8 cellular contexts compared by ENCODE assay signal in genomic region chr3:88032245-88032644, GRCh38. TPM values are rescaled to one million over a fixed set of nuclear protein-coding genes. Genes with fewer than 3 reads are reported as not detected.
DNase-seq lines count a peak whose midpoint lies in the region; ATAC-seq, FAIRE-seq and TF ChIP-seq lines count a peak whose summit lies in the region.

No MANE protein-coding gene starts in this region.

- DNase-seq in CD14-positive monocyte (ENCODE audit: low spot score) (no peak), H54 (ENCODE audit: insufficient read length, low spot score) (no peak), mesenchymal stem cell (no peak), DMS79 treated with DMSO at 0.1 percent for 48 hours (lab: John Stamatoyannopoulos, UW) (no peak), HuH-7 (ENCODE audit: low spot score) (no peak), HAP-1 (ENCODE audit: low spot score in 2 of 2) (no peak), DMS53 treated with DMSO at 0.1 percent for 48 hours (lab: John Stamatoyannopoulos, UW; ENCODE audit: unreplicated experiment) (no peak)
- no peak for DNase-seq in activated naive CD8-positive, alpha-beta T cell treated with anti-CD3 and anti-CD28 coated beads, Interleukin-2, amount 10 ng/mL, durations not matched to agents 7 days and 5 days

- H3K36me3 Mint-ChIP-seq in CD14-positive monocyte = no peaks in the 10 kb centered on the region
- peaks cover 1% of the 10 kb centered on the region for H3K36me3 Mint-ChIP-seq in activated naive CD8-positive, alpha-beta T cell treated with anti-CD3 and anti-CD28 coated beads, Interleukin-2, amount 10 ng/mL, durations not matched to agents 7 days and 5 days

- H2AFZ ChIP-seq in mesenchymal stem cell (ENCODE audit: low read depth, low read length) = no peak overlapping the region

- H2BK12ac ChIP-seq in mesenchymal stem cell (ENCODE audit: low read length in 2 of 2) = no peak overlapping the region

- no peaks in the 10 kb centered on the region for H3K36me3 ChIP-seq in mesenchymal stem cell (ENCODE audit: control insufficient read depth in 1 of 2, insufficient read depth in 2 of 2, low read depth in 1 of 2, low read length in 2 of 2)
- no peaks in the 10 kb centered on the region for H3K36me3 ChIP-seq in HAP-1 (replicated peaks)

- no peak overlapping the region for H3K4ac ChIP-seq in mesenchymal stem cell (ENCODE audit: low read depth in 1 of 2, low read length in 2 of 2)

- no peak for ATAC-seq in activated naive CD8-positive, alpha-beta T cell treated with anti-CD3 and anti-CD28 coated beads, Interleukin-2, amount 10 ng/mL, durations not matched to agents 7 days and 5 days (ENCODE audit: low read depth)

- intact Hi-C loops in CD14-positive monocyte (cut with micrococcal nuclease) = no loop called here

- H3K9me3 ChIP-seq in mesenchymal stem cell (ENCODE audit: control insufficient read depth, low read length) = no peaks in the 10 kb centered on the region
- no peaks in the 10 kb centered on the region for H3K9me3 ChIP-seq in HAP-1

- H3K4me1 ChIP-seq in mesenchymal stem cell (ENCODE audit: control insufficient read depth, insufficient read depth, low read depth, low read length) (no peaks in the 10 kb centered on the region), HAP-1 (peaks cover 3% of the 10 kb centered on the region)

- H3K9ac ChIP-seq in mesenchymal stem cell (ENCODE audit: low read length) = peak overlapping the region; percentile 85

- H3K27ac Mint-ChIP-seq in CD14-positive monocyte = peak overlapping the region in 6 of 7 donors; percentile 14 to 93 (median 80)
- peak overlapping the region; percentile 96 for H3K27ac Mint-ChIP-seq in activated naive CD8-positive, alpha-beta T cell treated with anti-CD3 and anti-CD28 coated beads, Interleukin-2, amount 10 ng/mL, durations not matched to agents 7 days and 5 days

- H3K4me2 ChIP-seq in mesenchymal stem cell (ENCODE audit: low read length, poor library complexity, severe bottlenecking) = no peak overlapping the region

- peak overlapping the region; percentile 47 for H3K27ac ChIP-seq in mesenchymal stem cell (ENCODE audit: low read length, poor library complexity, severe bottlenecking)

- no CpG with 5 or more reads among the region's 2 CpGs for WGBS in mesenchymal stem cell

- H2BK5ac ChIP-seq in mesenchymal stem cell (ENCODE audit: low read depth, low read length, poor library complexity, severe bottlenecking) = no peak overlapping the region

- H2AK5ac ChIP-seq in mesenchymal stem cell (ENCODE audit: low read length, severe bottlenecking) = no peak overlapping the region

- H3K27me3 Mint-ChIP-seq in CD14-positive monocyte (ENCODE audit: low read depth in 3 of 3) = no peaks in the 10 kb centered on the region
- no peaks in the 10 kb centered on the region for H3K27me3 Mint-ChIP-seq in activated naive CD8-positive, alpha-beta T cell treated with anti-CD3 and anti-CD28 coated beads, Interleukin-2, amount 10 ng/mL, durations not matched to agents 7 days and 5 days

- H2BK15ac ChIP-seq in mesenchymal stem cell (ENCODE audit: low read depth, poor library complexity, severe bottlenecking) = no peak overlapping the region

- H3K4me3 Mint-ChIP-seq in CD14-positive monocyte = peak overlapping the region; percentile 81 to 90
- peak overlapping the region; percentile 95 for H3K4me3 Mint-ChIP-seq in activated naive CD8-positive, alpha-beta T cell treated with anti-CD3 and anti-CD28 coated beads, Interleukin-2, amount 10 ng/mL, durations not matched to agents 7 days and 5 days

- H4K8ac ChIP-seq in mesenchymal stem cell (ENCODE audit: low read length) = no peak overlapping the region

- peak; percentile 69 for FAIRE-seq in H54 (lab: Jason Lieb, UNC)

- H3K14ac ChIP-seq in mesenchymal stem cell (ENCODE audit: low read length in 2 of 2) = no peak overlapping the region

- TF ChIP-seq POLR2A in H54 (IDR thresholded peaks at IDR 0.05; ENCODE audit: low read depth, low read length) = no peak

- peak overlapping the region in 1 of 2 experiments; percentile 74 for H3K4me3 ChIP-seq in mesenchymal stem cell (ENCODE audit: insufficient read depth in 1 of 2, low read depth in 1 of 2, low read length in 2 of 2)
- H3K4me3 ChIP-seq in HAP-1 = no peak overlapping the region

- H3K23ac ChIP-seq in mesenchymal stem cell (ENCODE audit: low read length in 2 of 2) = no peak overlapping the region

- no peak for TF ChIP-seq CTCF in CD14-positive monocyte (IDR thresholded peaks at IDR 0.05)

- peaks cover 0 to 3% (median 0%) of the 10 kb centered on the region in 7 donors for H3K9me3 Mint-ChIP-seq in CD14-positive monocyte
- no peaks in the 10 kb centered on the region for H3K9me3 Mint-ChIP-seq in activated naive CD8-positive, alpha-beta T cell treated with anti-CD3 and anti-CD28 coated beads, Interleukin-2, amount 10 ng/mL, durations not matched to agents 7 days and 5 days

- H3K27me3 ChIP-seq in mesenchymal stem cell (ENCODE audit: control insufficient read depth in 1 of 2, insufficient read depth in 1 of 2, low read length in 2 of 2) (no peaks in the 10 kb centered on the region), HAP-1 (ENCODE audit: low read depth) (no peaks in the 10 kb centered on the region)

- no peak overlapping the region for H4K91ac ChIP-seq in mesenchymal stem cell (ENCODE audit: low read length)

- H3K18ac ChIP-seq in mesenchymal stem cell (ENCODE audit: low read depth in 1 of 2, low read length in 2 of 2) = no peak overlapping the region

- no peak overlapping the region for H2BK120ac ChIP-seq in mesenchymal stem cell (ENCODE audit: low read depth, low read length)

- peaks cover 33% of the 10 kb centered on the region for H3K4me1 Mint-ChIP-seq in CD14-positive monocyte
- H3K4me1 Mint-ChIP-seq in activated naive CD8-positive, alpha-beta T cell treated with anti-CD3 and anti-CD28 coated beads, Interleukin-2, amount 10 ng/mL, durations not matched to agents 7 days and 5 days = peaks cover 22% of the 10 kb centered on the region

- no peaks in the 10 kb centered on the region for H3K79me1 ChIP-seq in mesenchymal stem cell (replicated peaks; ENCODE audit: low read length, poor library complexity, severe bottlenecking)

- in situ Hi-C loops in HAP-1 (cut with MboI; ENCODE audit: low sequenced_read_pairs) = no loop called here

- POLR2A ChIA-PET in activated naive CD8-positive, alpha-beta T cell treated with anti-CD3 and anti-CD28 coated beads, Interleukin-2, amount 10 ng/mL, durations not matched to agents 7 days and 5 days (lab: Charles Lee) = interaction anchor here (2.3 to 2.7 kb wide), 2 partner anchors 27 to 118 kb away, joined by 18 to 25 read pairs; partner anchors contain the start of genes C3orf38, CGGBP1 and ZNF654

RNA-seq across cellular contexts. Expression of gene CGGBP1, which starts 26.6 kb away (rescaled TPM):
- polyA plus RNA-seq in CD14-positive monocyte = 10 to 100 TPM; 68.7 to 82.4 TPM
- 100 to 1,000 TPM; 106 to 111 TPM for total RNA-seq in activated naive CD8-positive, alpha-beta T cell treated with anti-CD3 and anti-CD28 coated beads, Interleukin-2, amount 10 ng/mL, durations not matched to agents 7 days and 5 days
- 45.7 TPM for polyA plus RNA-seq in mesenchymal stem cell (2013, experiment 1 of 2)
- 46.2 TPM for polyA plus RNA-seq in mesenchymal stem cell (2013, experiment 2 of 2)

RNA-seq across cellular contexts. Expression of gene ZNF654, which starts 26.8 kb away (rescaled TPM):
- polyA plus RNA-seq in CD14-positive monocyte = 1 to 10 TPM; 4.8 to 7.2 TPM
- 10 to 100 TPM; 23.4 to 27.5 TPM for total RNA-seq in activated naive CD8-positive, alpha-beta T cell treated with anti-CD3 and anti-CD28 coated beads, Interleukin-2, amount 10 ng/mL, durations not matched to agents 7 days and 5 days
- 5.9 TPM for polyA plus RNA-seq in mesenchymal stem cell (2013, experiment 1 of 2)
- polyA plus RNA-seq in mesenchymal stem cell (2013, experiment 2 of 2) = 6.1 TPM
